ENCODE assay signal across 1 cellular context in the genomic region with DNA sequence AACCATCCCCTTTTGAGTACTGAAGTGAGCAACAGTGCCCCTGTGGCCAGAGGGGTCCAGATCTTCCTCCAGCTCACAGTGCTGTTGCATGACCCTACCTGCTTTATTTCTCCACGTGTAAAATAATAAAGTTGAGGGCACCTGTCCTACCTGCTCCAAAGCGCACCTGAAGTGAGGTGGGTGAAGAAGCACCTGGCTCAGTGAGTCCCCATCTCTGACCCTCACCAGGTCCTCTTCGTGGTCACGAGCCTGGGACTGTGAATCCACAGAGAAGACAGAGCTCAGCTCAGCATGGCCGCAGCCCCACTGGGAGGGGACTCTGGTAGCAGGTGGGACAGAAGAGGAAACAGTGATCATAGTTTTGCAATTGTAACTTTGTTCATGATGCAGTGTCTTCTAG.
TF ChIP-seq lines count a peak whose summit lies in the region.

No MANE protein-coding gene starts in this region.

TF ChIP-seq in K562, 482 proteins besides CTCF, POLR2A, EP300 and RAD21 (continued from another document):
- TF ChIP-seq, protein P1, sequence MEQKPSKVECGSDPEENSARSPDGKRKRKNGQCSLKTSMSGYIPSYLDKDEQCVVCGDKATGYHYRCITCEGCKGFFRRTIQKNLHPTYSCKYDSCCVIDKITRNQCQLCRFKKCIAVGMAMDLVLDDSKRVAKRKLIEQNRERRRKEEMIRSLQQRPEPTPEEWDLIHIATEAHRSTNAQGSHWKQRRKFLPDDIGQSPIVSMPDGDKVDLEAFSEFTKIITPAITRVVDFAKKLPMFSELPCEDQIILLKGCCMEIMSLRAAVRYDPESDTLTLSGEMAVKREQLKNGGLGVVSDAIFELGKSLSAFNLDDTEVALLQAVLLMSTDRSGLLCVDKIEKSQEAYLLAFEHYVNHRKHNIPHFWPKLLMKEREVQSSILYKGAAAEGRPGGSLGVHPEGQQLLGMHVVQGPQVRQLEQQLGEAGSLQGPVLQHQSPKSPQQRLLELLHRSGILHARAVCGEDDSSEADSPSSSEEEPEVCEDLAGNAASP (IDR thresholded peaks at IDR 0.05): no peak
- no peak for TF ChIP-seq MYBL2 (IDR thresholded peaks at IDR 0.05; ENCODE audit: low read depth)
- TF ChIP-seq MYBL2 (CRISPR knock-in tag; IDR thresholded peaks at IDR 0.05; ENCODE audit: borderline replicate concordance): no peak
- TF ChIP-seq PCBP1 (IDR thresholded peaks at IDR 0.05; ENCODE audit: low read depth, low read length, poor library complexity, severe bottlenecking): no peak
TF ChIP-seq in K562: peak in this region for 0.
